17 cellular contexts compared by ENCODE assay signal in genomic region chr19:44820648-44821609, GRCh38. TPM values are rescaled to one million over a fixed set of nuclear protein-coding genes. Genes with fewer than 3 reads are reported as not detected.
DNase-seq lines count a peak whose midpoint lies in the region; ATAC-seq, FAIRE-seq and TF ChIP-seq lines count a peak whose summit lies in the region.
"Had no signal": no experiment of that assay in that cellular context is flagged by ENCODE, and none has a peak within 500 bp of the region (broad histone marks: within the 10 kb centered on the region; RNA-seq: fewer than 3 reads in every experiment).

No MANE protein-coding gene starts in this region.

- TF ChIP-seq EP300 in esophagus muscularis mucosa (IDR thresholded peaks at IDR 0.05) (no peak), HepG2 (IDR thresholded peaks at IDR 0.05; ENCODE audit: low read depth in 2 of 2, low read length in 2 of 2) (no peak), HepG2 (CRISPR knock-in tag; IDR thresholded peaks at IDR 0.05; ENCODE audit: borderline replicate concordance) (no peak)

- no peak overlapping the region for H3K56ac ChIP-seq in IMR-90 (ENCODE audit: extremely low read depth, insufficient read depth, low read length)
- H3K56ac ChIP-seq in mesendoderm (ENCODE audit: low read length), result no peak overlapping the region

- POLR2A ChIA-PET in IMR-90 (lab: Charles Lee; ENCODE audit: unreplicated experiment), result interaction anchor here (0.5 to 0.6 kb wide), 2 partner anchors 10 to 543 kb away, joined by 4 to 7 read pairs; no protein-coding TSS in a partner anchor
- POLR2A ChIA-PET in HepG2 (lab: Yijun Ruan, JAX), result interaction anchor here (1.1 to 8.3 kb wide), 3 partner anchors 9 to 12 kb away, joined by 3 to 67 read pairs (median 18); partner anchors contain the start of gene BCAM
- POLR2A ChIA-PET in A673 (lab: Charles Lee; ENCODE audit: low non-redundant PET), result no interaction called here

- H3K4me1 ChIP-seq in IMR-90 (ENCODE audit: control insufficient read depth, insufficient read depth, low read length), result peaks cover 3% of the 10 kb centered on the region; the same call in 1 of the 2 replicates
- peaks cover 14 to 23% (median 18%) of the 10 kb centered on the region in 4 donors for H3K4me1 ChIP-seq in esophagus muscularis mucosa
- H3K4me1 ChIP-seq in HepG2 (ENCODE audit: insufficient read depth, low read length), result peaks cover 49% of the 10 kb centered on the region
- H3K4me1 ChIP-seq in testis, result peaks cover 9% of the 10 kb centered on the region
- H3K4me1 ChIP-seq in mesendoderm (ENCODE audit: control insufficient read depth, low read depth, low read length), result no peaks in the 10 kb centered on the region
- peaks cover 5% of the 10 kb centered on the region for H3K4me1 ChIP-seq in A673 (ENCODE audit: insufficient read depth, low read length, poor library complexity, severe bottlenecking)

- H3K27me3 ChIP-seq in IMR-90 (ENCODE audit: control insufficient read depth, insufficient read depth, low read length) (peaks cover 2% of the 10 kb centered on the region), esophagus muscularis mucosa (peaks cover 0 to 26% (median 0%) of the 10 kb centered on the region in 4 donors), HepG2 (ENCODE audit: control insufficient read depth in 1 of 2, insufficient read depth in 2 of 2, low read length in 2 of 2) (no peaks in the 10 kb centered on the region), testis (no peaks in the 10 kb centered on the region), mesendoderm (ENCODE audit: insufficient read depth, low read length, poor library complexity) (no peaks in the 10 kb centered on the region), A673 (replicated peaks; ENCODE audit: insufficient read depth, low read depth, low read length, poor library complexity) (no peaks in the 10 kb centered on the region)

- H3K79me2 ChIP-seq in HepG2 (ENCODE audit: insufficient read depth, low read length), result no peaks in the 10 kb centered on the region
- H3K79me2 ChIP-seq in mesendoderm (ENCODE audit: control insufficient read depth, insufficient read depth, low read length), result no peaks in the 10 kb centered on the region

- ATAC-seq in IMR-90 (ENCODE audit: low read depth) (peak; percentile 24; the same call in 1 of the 2 replicates), HepG2 (no peak), HG02571 (IDR thresholded peaks at IDR 0.05; ENCODE audit: unreplicated experiment) (no peak)
- ATAC-seq: naive thymus-derived CD4-positive, alpha-beta T cell had no signal

- H2BK120ac ChIP-seq in IMR-90 (ENCODE audit: low read depth, low read length) (no peak overlapping the region), mesendoderm (ENCODE audit: low read depth, low read length) (no peak overlapping the region)

- H3K79me1 ChIP-seq in IMR-90 (ENCODE audit: low read depth in 1 of 2, low read length in 2 of 2) (no peaks in the 10 kb centered on the region), mesendoderm (ENCODE audit: low read length) (no peaks in the 10 kb centered on the region)

- H4K91ac ChIP-seq in IMR-90 (ENCODE audit: insufficient read depth, low read depth, low read length), result no peak overlapping the region

- no peak overlapping the region for H2BK20ac ChIP-seq in IMR-90 (ENCODE audit: low read depth, low read length)

- no peak for TF ChIP-seq CTCF in IMR-90 (conservative IDR thresholded peaks at IDR 0.05; ENCODE audit: low read depth, low read length)
- no peak for TF ChIP-seq CTCF in esophagus muscularis mucosa (IDR thresholded peaks at IDR 0.05)
- TF ChIP-seq CTCF in HepG2 (CRISPR knock-in tag; IDR thresholded peaks at IDR 0.05), result no peak
- no peak for TF ChIP-seq CTCF in testis (IDR thresholded peaks at IDR 0.05)
- TF ChIP-seq CTCF in A673 (conservative IDR thresholded peaks at IDR 0.05; ENCODE audit: low read depth, low read length), result no peak

- H3K14ac ChIP-seq in IMR-90 (replicated peaks; ENCODE audit: low read depth, low read length), result no peak overlapping the region

- CTCF ChIA-PET in IMR-90 (lab: Yijun Ruan, JAX), result no interaction called here
- CTCF ChIA-PET in HepG2 (lab: Yijun Ruan, JAX; ENCODE audit: low intra/inter-chr PET ratio, low total read pairs), result no interaction called here
- CTCF ChIA-PET in A673 (lab: Charles Lee), result no interaction called here

- H2BK5ac ChIP-seq in IMR-90 (ENCODE audit: low read depth, low read length, poor library complexity, severe bottlenecking) (no peak overlapping the region), mesendoderm (ENCODE audit: low read length) (no peak overlapping the region)

- H2AK5ac ChIP-seq in IMR-90 (ENCODE audit: low read depth, low read length) (no peak overlapping the region), mesendoderm (ENCODE audit: low read length) (no peak overlapping the region)

- H2AK9ac ChIP-seq in IMR-90 (replicated peaks; ENCODE audit: low read depth, low read length, poor library complexity), result no peak overlapping the region

- H3K27ac ChIP-seq in IMR-90 (ENCODE audit: insufficient read depth, low read length), result no peak overlapping the region
- peak overlapping the region; percentile 44 to 57 (median 51) for H3K27ac ChIP-seq in esophagus muscularis mucosa (replicated peaks in 1 of 4)
- no peak overlapping the region for H3K27ac ChIP-seq in HepG2 (ENCODE audit: extremely low read length, insufficient read depth, low read length)
- H3K27ac ChIP-seq in testis, result no peak overlapping the region
- H3K27ac ChIP-seq in mesendoderm (ENCODE audit: low read depth, low read length), result no peak overlapping the region
- H3K27ac ChIP-seq in A673 (ENCODE audit: low read depth, low read length, poor library complexity, severe bottlenecking), result no peak overlapping the region

- H3K36me3 ChIP-seq in IMR-90 (ENCODE audit: control insufficient read depth, insufficient read depth, low read length), result peaks cover 6% of the 10 kb centered on the region
- H3K36me3 ChIP-seq in esophagus muscularis mucosa, result peaks cover 0 to 18% (median 7%) of the 10 kb centered on the region in 4 donors
- H3K36me3 ChIP-seq in HepG2 (replicated peaks in 1 of 2; ENCODE audit: control insufficient read depth in 1 of 2, insufficient read depth in 2 of 2, low read length in 2 of 2), result peaks cover 3 to 4% of the 10 kb centered on the region in 2 experiments; a peak in 2 of 5 replicates
- H3K36me3 ChIP-seq in testis (ENCODE audit: low read depth, missing control alignments), result no peaks in the 10 kb centered on the region
- no peaks in the 10 kb centered on the region for H3K36me3 ChIP-seq in mesendoderm (ENCODE audit: control insufficient read depth, insufficient read depth, low read length)
- no peaks in the 10 kb centered on the region for H3K36me3 ChIP-seq in A673 (ENCODE audit: insufficient read depth, low read length, poor library complexity, severe bottlenecking)

- no peak overlapping the region for H3K4me3 ChIP-seq in IMR-90 (ENCODE audit: insufficient read depth, low read depth, low read length)
- H3K4me3 ChIP-seq in esophagus muscularis mucosa, result peak overlapping the region in 1 of 4 donors; percentile 16
- H3K4me3 ChIP-seq in HepG2 (replicated peaks in 1 of 3; ENCODE audit: insufficient read depth in 1 of 3, low read depth in 2 of 3, low read length in 3 of 3), result no peak overlapping the region
- H3K4me3 ChIP-seq in testis, result no peak overlapping the region
- no peak overlapping the region for H3K4me3 ChIP-seq in mesendoderm (ENCODE audit: low read length)
- H3K4me3 ChIP-seq in A673 (ENCODE audit: low read depth, low read length, poor library complexity, severe bottlenecking), result no peak overlapping the region
- H3K4me3 ChIP-seq: smooth muscle cell had no signal

- dilution Hi-C loops in IMR-90 (cut with HindIII; ENCODE audit: low sequenced_read_pairs, unreplicated experiment), result no loop called here

- no peak overlapping the region for H2AFZ ChIP-seq in IMR-90 (replicated peaks; ENCODE audit: low read length, poor library complexity)
- H2AFZ ChIP-seq in HepG2 (ENCODE audit: low read length), result no peak overlapping the region

- H2BK15ac ChIP-seq in IMR-90 (ENCODE audit: low read depth, low read length), result no peak overlapping the region
- H2BK15ac ChIP-seq in mesendoderm (replicated peaks; ENCODE audit: low read depth), result no peak overlapping the region

- no peak overlapping the region for H3K4me2 ChIP-seq in IMR-90 (ENCODE audit: low read depth, low read length)
- H3K4me2 ChIP-seq in HepG2 (ENCODE audit: low read depth, low read length), result no peak overlapping the region
- no peak overlapping the region for H3K4me2 ChIP-seq in mesendoderm (ENCODE audit: low read length)
- H3K4me2 ChIP-seq: smooth muscle cell had no signal

- no peak for FAIRE-seq in HepG2 (lab: Jason Lieb, UNC)
- FAIRE-seq: islet of Langerhans, TTC549 had no signal

- no peak overlapping the region for H3K18ac ChIP-seq in IMR-90 (ENCODE audit: low read depth, low read length)
- H3K18ac ChIP-seq in mesendoderm (ENCODE audit: low read length), result no peak overlapping the region

- in situ Hi-C loops in IMR-90 (cut with MboI; ENCODE audit: low sequenced_read_pairs), result no loop called here
- in situ Hi-C loops in HepG2 (cut with HindIII; ENCODE audit: extremely low pct_ligation_motif_present, low pct_unique_long_range_greater_than_20kb), result no loop called here

- no peak for DNase-seq in IMR-90
- DNase-seq in esophagus muscularis mucosa (ENCODE audit: extremely low spot score), result no peak
- no peak for DNase-seq in HepG2 (ENCODE audit: low spot score)
- peak; percentile 68 for DNase-seq in testis
- no peak for DNase-seq in mesendoderm
- no peak for DNase-seq in stimulated activated CD4-positive, alpha-beta T cell treated with anti-CD3 and anti-CD28 coated beads, Interleukin-4, amount 100 ng/mL, for 4 hours
- no peak for DNase-seq in A673 (ENCODE audit: low spot score)
- DNase-seq: activated CD4-positive, alpha-beta memory T cell treated with anti-CD3 and anti-CD28 coated beads for 36 hours; DMS79; effector CD8-positive, alpha-beta T cell; naive thymus-derived CD4-positive, alpha-beta T cell; NK-92 treated with Interleukin-12 subunit alpha and Interleukin-12 subunit beta, amount 100 ng/mL, for 24 hours had no signal

- TF ChIP-seq POLR2A in IMR-90 (IDR thresholded peaks at IDR 0.05; ENCODE audit: low read depth, low read length) (no peak), esophagus muscularis mucosa (IDR thresholded peaks at IDR 0.05; ENCODE audit: low read depth) (no peak), HepG2 (IDR thresholded peaks at IDR 0.05; ENCODE audit: insufficient read depth in 1 of 2, low read depth in 2 of 2, low read length in 2 of 2) (no peak), testis (IDR thresholded peaks at IDR 0.05) (no peak)

- H3K9ac ChIP-seq in IMR-90 (ENCODE audit: low read depth, low read length) (no peak overlapping the region), HepG2 (ENCODE audit: insufficient read depth, low read depth, low read length) (no peak overlapping the region), mesendoderm (ENCODE audit: low read length) (no peak overlapping the region)

- H3K23ac ChIP-seq in IMR-90 (ENCODE audit: low read depth, low read length) (no peak overlapping the region), mesendoderm (ENCODE audit: low read length) (no peak overlapping the region)

- H3K9me3 ChIP-seq in IMR-90 (ENCODE audit: control insufficient read depth, insufficient read depth, low read length) (no peaks in the 10 kb centered on the region), esophagus muscularis mucosa (no peaks in the 10 kb centered on the region), HepG2 (ENCODE audit: low read length) (no peaks in the 10 kb centered on the region), testis (no peaks in the 10 kb centered on the region), A673 (ENCODE audit: low read depth, low read length, poor library complexity, severe bottlenecking) (no peaks in the 10 kb centered on the region)

- H4K20me1 ChIP-seq in IMR-90 (ENCODE audit: insufficient read depth, low read length), result no peaks in the 10 kb centered on the region
- no peaks in the 10 kb centered on the region for H4K20me1 ChIP-seq in HepG2 (ENCODE audit: insufficient read depth, low read length)

- no peak overlapping the region for H3K4ac ChIP-seq in IMR-90 (ENCODE audit: low read depth, low read length)
- H3K4ac ChIP-seq in mesendoderm (ENCODE audit: low read depth, low read length), result no peak overlapping the region

- BruUV-seq in IMR-90 (replicated peaks; lab: Mats Ljungman, UMichigan), result no TSS peak
- BruUV-seq in HepG2 (replicated peaks; lab: Mats Ljungman, UMichigan), result no TSS peak
- BruUV-seq in A673 (replicated peaks; lab: Mats Ljungman, UMichigan), result no TSS peak

- WGBS in IMR-90 (ENCODE audit: extremely low coverage in 2 of 2, insufficient read length in 1 of 2), 2 experiments, result 66% methylated on average over 6 of the region's 35 CpGs; no CpG with 5 or more reads in 1 of the 2 experiments
- WGBS in esophagus muscularis mucosa, result 54% methylated on average over 22 of the region's 35 CpGs
- WGBS in HepG2 (ENCODE audit: low lambda C conversion rate), result 94% methylated on average over 32 of the region's 35 CpGs
- WGBS in testis, 2 donors, result 47 to 48% methylated on average over 24 to 35 of the region's 35 CpGs
- no CpG with 5 or more reads among the region's 35 CpGs for WGBS in mesendoderm (ENCODE audit: extremely low coverage, insufficient coverage, low lambda C conversion rate)

- intact Hi-C loops in IMR-90 (cut with micrococcal nuclease), result no loop called here
- intact Hi-C loops in esophagus muscularis mucosa (cut with DNase I), result no loop called here
- intact Hi-C loops in HepG2 (cut with micrococcal nuclease; ENCODE audit: unreplicated experiment), result no loop called here
- intact Hi-C loops in testis (cut with DNase I; ENCODE audit: low total_unique reads), result no loop called here
- intact Hi-C loops in A673 (cut with micrococcal nuclease; ENCODE audit: unreplicated experiment), result no loop called here

- H4K8ac ChIP-seq in IMR-90 (ENCODE audit: low read depth in 2 of 2, low read length in 2 of 2), result no peak overlapping the region
- H4K8ac ChIP-seq in mesendoderm (ENCODE audit: low read depth, low read length), result no peak overlapping the region

- 0 out of 2 replicates have a peak, but pooled peaks cover 2% of the 10 kb centered on the region for H3K9me1 ChIP-seq in IMR-90 (ENCODE audit: insufficient read depth, low read length)

- TF ChIP-seq RAD21 in IMR-90 (IDR thresholded peaks at IDR 0.05; ENCODE audit: low read length) (no peak), HepG2 (CRISPR knock-in tag; IDR thresholded peaks at IDR 0.05) (no peak)

- H4K5ac ChIP-seq in IMR-90 (ENCODE audit: low read depth, low read length) (no peak overlapping the region), mesendoderm (ENCODE audit: low read length) (no peak overlapping the region)

RNA-seq across cellular contexts. Expression of gene BCAM, which starts 12.0 kb away (rescaled TPM):
- total RNA-seq in IMR-90 (2012; rRNA removed), result 2.3 and 2.8 TPM in 2 replicates
- 27.5 and 35.7 TPM in 2 replicates for polyA plus RNA-seq in IMR-90 (2012; rRNA removed)
- polyA plus RNA-seq in IMR-90 (2012; cell fraction: cytosol; rRNA removed), result 50.8 and 71.8 TPM in 2 replicates
- 52.3 and 108 TPM in 2 replicates for polyA plus RNA-seq in IMR-90 (2012; cell fraction: nucleus; rRNA removed; ENCODE audit: low replicate concordance)
- total RNA-seq in esophagus muscularis mucosa, result 10 to 100 TPM; 32.4 to 76.5 (median 56.6) TPM
- total RNA-seq in HepG2 (2016; rRNA removed; fragmentation: Illumina TruSeq; extraction: Trizol), result 30.6 and 51.2 TPM in 2 replicates
- total RNA-seq in HepG2 (2016; cell fraction: cytosol; rRNA removed; fragmentation: Illumina TruSeq; extraction: Trizol; ENCODE audit: low read depth), result 13.8 and 14.2 TPM in 2 replicates
- 22.1 and 59.2 TPM in 2 replicates for total RNA-seq in HepG2 (2016; cell fraction: insoluble cytoplasmic fraction; rRNA removed; fragmentation: Illumina TruSeq; extraction: Trizol)
- total RNA-seq in HepG2 (2016; cell fraction: membrane; rRNA removed; fragmentation: Illumina TruSeq; extraction: Trizol), result 23.6 and 25.3 TPM in 2 replicates
- 82.3 and 107 TPM in 2 replicates for total RNA-seq in HepG2 (2016; cell fraction: nucleus; rRNA removed; fragmentation: Illumina TruSeq; extraction: Trizol)
- 62.7 and 68.0 TPM in 2 replicates for polyA plus RNA-seq in HepG2 (2011; rRNA removed)
- polyA plus RNA-seq in HepG2 (2011; cell fraction: cytosol; rRNA removed), result 30.5 and 43.7 TPM in 2 replicates
- 347 and 430 TPM in 2 replicates for polyA plus RNA-seq in HepG2 (2011; cell fraction: nucleus; rRNA removed)
- polyA plus RNA-seq in HepG2 (2012), result 225 and 263 TPM in 2 replicates
- polyA plus RNA-seq in HepG2 (2016; cell fraction: cytosol; fragmentation: Illumina TruSeq; extraction: Trizol; ENCODE audit: low read depth), result 20.9 and 22.6 TPM in 2 replicates
- 55.5 and 77.0 TPM in 2 replicates for polyA plus RNA-seq in HepG2 (2016; cell fraction: insoluble cytoplasmic fraction; fragmentation: Illumina TruSeq; extraction: Trizol; ENCODE audit: low read depth)
- 33.0 and 38.0 TPM in 2 replicates for polyA plus RNA-seq in HepG2 (2016; cell fraction: membrane; fragmentation: Illumina TruSeq; extraction: Trizol; ENCODE audit: low read depth)
- polyA plus RNA-seq in HepG2 (2016; cell fraction: nucleus; fragmentation: Illumina TruSeq; extraction: Trizol; ENCODE audit: insufficient read depth, low read depth), result 426 and 433 TPM in 2 replicates
- 67.0 TPM in 1 of 2 replicates, not detected in the other for polyA minus RNA-seq in HepG2 (2011; rRNA and poly(A)+ RNA removed; ENCODE audit: low replicate concordance)
- polyA minus RNA-seq in HepG2 (2011; cell fraction: cytosol; rRNA and poly(A)+ RNA removed), result 53.4 and 68.9 TPM in 2 replicates
- polyA minus RNA-seq in HepG2 (2011; cell fraction: nucleus; rRNA and poly(A)+ RNA removed), result 37.1 and 45.6 TPM in 2 replicates
- 100 to 1,000 TPM in 1 of 2 donors, 10 to 100 TPM in 1; 67.8 to 128 TPM for total RNA-seq in testis
- 113 TPM for polyA plus RNA-seq in testis (ENCODE audit: insufficient read depth, low read depth, low replicate concordance)
- polyA plus RNA-seq in mesendoderm (2013, experiment 1 of 2), result 36.8 TPM
- polyA plus RNA-seq in mesendoderm (2013, experiment 2 of 2), result 35.8 TPM
- 3.4 and 6.6 TPM in 2 replicates for total RNA-seq in A673 (2021)
- total RNA-seq: activated CD4-positive, alpha-beta memory T cell treated with anti-CD3 and anti-CD28 coated beads for 36 hours had no signal
- polyA plus RNA-seq: naive thymus-derived CD4-positive, alpha-beta T cell had no signal

RNA-seq across cellular contexts. Expression of gene NECTIN2, which starts 25.2 kb away (rescaled TPM):
- total RNA-seq in IMR-90 (2012; rRNA removed), result 77.8 and 78.0 TPM in 2 replicates
- 169 and 170 TPM in 2 replicates for polyA plus RNA-seq in IMR-90 (2012; rRNA removed)
- 191 and 192 TPM in 2 replicates for polyA plus RNA-seq in IMR-90 (2012; cell fraction: cytosol; rRNA removed)
- polyA plus RNA-seq in IMR-90 (2012; cell fraction: nucleus; rRNA removed; ENCODE audit: low replicate concordance), result 109 and 133 TPM in 2 replicates
- 10 to 100 TPM; 34.5 to 72.4 (median 60.1) TPM for total RNA-seq in esophagus muscularis mucosa
- total RNA-seq in HepG2 (2016; rRNA removed; fragmentation: Illumina TruSeq; extraction: Trizol), result 32.7 and 75.4 TPM in 2 replicates
- total RNA-seq in HepG2 (2016; cell fraction: cytosol; rRNA removed; fragmentation: Illumina TruSeq; extraction: Trizol; ENCODE audit: low read depth), result 14.1 and 16.2 TPM in 2 replicates
- 26.6 and 79.7 TPM in 2 replicates for total RNA-seq in HepG2 (2016; cell fraction: insoluble cytoplasmic fraction; rRNA removed; fragmentation: Illumina TruSeq; extraction: Trizol)
- total RNA-seq in HepG2 (2016; cell fraction: membrane; rRNA removed; fragmentation: Illumina TruSeq; extraction: Trizol), result 27.2 and 31.1 TPM in 2 replicates
- total RNA-seq in HepG2 (2016; cell fraction: nucleus; rRNA removed; fragmentation: Illumina TruSeq; extraction: Trizol), result 65.4 and 75.4 TPM in 2 replicates
- polyA plus RNA-seq in HepG2 (2011; rRNA removed), result 114 and 164 TPM in 2 replicates
- 99.1 and 107 TPM in 2 replicates for polyA plus RNA-seq in HepG2 (2011; cell fraction: cytosol; rRNA removed)
- polyA plus RNA-seq in HepG2 (2011; cell fraction: nucleus; rRNA removed), result 78.9 and 91.7 TPM in 2 replicates
- polyA plus RNA-seq in HepG2 (2012), result 75.5 and 159 TPM in 2 replicates
- polyA plus RNA-seq in HepG2 (2016; cell fraction: cytosol; fragmentation: Illumina TruSeq; extraction: Trizol; ENCODE audit: low read depth), result 13.2 and 14.3 TPM in 2 replicates
- polyA plus RNA-seq in HepG2 (2016; cell fraction: insoluble cytoplasmic fraction; fragmentation: Illumina TruSeq; extraction: Trizol; ENCODE audit: low read depth), result 33.0 and 42.6 TPM in 2 replicates
- 24.0 and 26.9 TPM in 2 replicates for polyA plus RNA-seq in HepG2 (2016; cell fraction: membrane; fragmentation: Illumina TruSeq; extraction: Trizol; ENCODE audit: low read depth)
- 142 TPM in 2 replicates for polyA plus RNA-seq in HepG2 (2016; cell fraction: nucleus; fragmentation: Illumina TruSeq; extraction: Trizol; ENCODE audit: insufficient read depth, low read depth)
- 35.2 and 152 TPM in 2 replicates for polyA minus RNA-seq in HepG2 (2011; rRNA and poly(A)+ RNA removed; ENCODE audit: low replicate concordance)
- 59.6 and 69.2 TPM in 2 replicates for polyA minus RNA-seq in HepG2 (2011; cell fraction: cytosol; rRNA and poly(A)+ RNA removed)
- polyA minus RNA-seq in HepG2 (2011; cell fraction: nucleus; rRNA and poly(A)+ RNA removed), result 28.7 and 29.8 TPM in 2 replicates
- 100 to 1,000 TPM; 268 to 278 TPM for total RNA-seq in testis
- 158 TPM for polyA plus RNA-seq in testis (ENCODE audit: insufficient read depth, low read depth, low replicate concordance)
- 190 TPM for polyA plus RNA-seq in mesendoderm (2013, experiment 1 of 2)
- 188 TPM for polyA plus RNA-seq in mesendoderm (2013, experiment 2 of 2)
- total RNA-seq in A673 (2021), result 76.7 and 83.6 TPM in 2 replicates

RNA-seq across cellular contexts. Expression of gene CBLC, which starts 43.2 kb away (rescaled TPM):
- not detected in 2 replicates for total RNA-seq in IMR-90 (2012; rRNA removed)
- not detected in 2 replicates for polyA plus RNA-seq in IMR-90 (2012; rRNA removed)
- 0.02 TPM in 1 of 2 replicates, not detected in the other for polyA plus RNA-seq in IMR-90 (2012; cell fraction: cytosol; rRNA removed)
- 0.12 TPM in 1 of 2 replicates, not detected in the other for polyA plus RNA-seq in IMR-90 (2012; cell fraction: nucleus; rRNA removed; ENCODE audit: low replicate concordance)
- under 1 TPM in 2 of 4 donors, not detected in 2; 0.34 to 0.50 TPM for total RNA-seq in esophagus muscularis mucosa
- 1.1 and 1.8 TPM in 2 replicates for total RNA-seq in HepG2 (2016; rRNA removed; fragmentation: Illumina TruSeq; extraction: Trizol)
- total RNA-seq in HepG2 (2016; cell fraction: cytosol; rRNA removed; fragmentation: Illumina TruSeq; extraction: Trizol; ENCODE audit: low read depth), result 0.81 and 0.97 TPM in 2 replicates
- total RNA-seq in HepG2 (2016; cell fraction: insoluble cytoplasmic fraction; rRNA removed; fragmentation: Illumina TruSeq; extraction: Trizol), result 0.91 and 1.8 TPM in 2 replicates
- total RNA-seq in HepG2 (2016; cell fraction: membrane; rRNA removed; fragmentation: Illumina TruSeq; extraction: Trizol), result 1.1 and 1.2 TPM in 2 replicates
- total RNA-seq in HepG2 (2016; cell fraction: nucleus; rRNA removed; fragmentation: Illumina TruSeq; extraction: Trizol), result 1.6 and 2.7 TPM in 2 replicates
- polyA plus RNA-seq in HepG2 (2011; rRNA removed), result 2.6 and 4.3 TPM in 2 replicates
- 1.4 and 2.1 TPM in 2 replicates for polyA plus RNA-seq in HepG2 (2011; cell fraction: cytosol; rRNA removed)
- 13.9 and 14.3 TPM in 2 replicates for polyA plus RNA-seq in HepG2 (2011; cell fraction: nucleus; rRNA removed)
- 1.8 and 2.3 TPM in 2 replicates for polyA plus RNA-seq in HepG2 (2012)
- 0.87 and 0.89 TPM in 2 replicates for polyA plus RNA-seq in HepG2 (2016; cell fraction: cytosol; fragmentation: Illumina TruSeq; extraction: Trizol; ENCODE audit: low read depth)
- 1.1 and 1.9 TPM in 2 replicates for polyA plus RNA-seq in HepG2 (2016; cell fraction: insoluble cytoplasmic fraction; fragmentation: Illumina TruSeq; extraction: Trizol; ENCODE audit: low read depth)
- polyA plus RNA-seq in HepG2 (2016; cell fraction: membrane; fragmentation: Illumina TruSeq; extraction: Trizol; ENCODE audit: low read depth), result 0.50 and 0.61 TPM in 2 replicates
- polyA plus RNA-seq in HepG2 (2016; cell fraction: nucleus; fragmentation: Illumina TruSeq; extraction: Trizol; ENCODE audit: insufficient read depth, low read depth), result 4.5 and 5.6 TPM in 2 replicates
- 0.33 and 11.2 TPM in 2 replicates for polyA minus RNA-seq in HepG2 (2011; rRNA and poly(A)+ RNA removed; ENCODE audit: low replicate concordance)
- polyA minus RNA-seq in HepG2 (2011; cell fraction: cytosol; rRNA and poly(A)+ RNA removed), result 1.4 and 2.2 TPM in 2 replicates
- 3.9 and 5.8 TPM in 2 replicates for polyA minus RNA-seq in HepG2 (2011; cell fraction: nucleus; rRNA and poly(A)+ RNA removed)
- 1 to 10 TPM; 4.9 to 6.9 TPM for total RNA-seq in testis
- 1.9 TPM for polyA plus RNA-seq in testis (ENCODE audit: insufficient read depth, low read depth, low replicate concordance)
- 4.6 TPM for polyA plus RNA-seq in mesendoderm (2013, experiment 1 of 2)
- 5.2 TPM for polyA plus RNA-seq in mesendoderm (2013, experiment 2 of 2)
- not detected in 2 replicates for total RNA-seq in A673 (2021)
- total RNA-seq: activated CD4-positive, alpha-beta memory T cell treated with anti-CD3 and anti-CD28 coated beads for 36 hours; naive thymus-derived CD4-positive, alpha-beta T cell; subcutaneous adipose tissue had no signal
- polyA plus RNA-seq: naive thymus-derived CD4-positive, alpha-beta T cell had no signal

Comparison
In these comparisons a context has a peak if more than half of its experiments do, and no peak if none do; other contexts are left out.
1. H3K27ac ChIP-seq: peak in esophagus muscularis mucosa (4 of 4); none in IMR-90 (single experiment), HepG2 (single experiment), testis (0 of 2), mesendoderm (single experiment) and A673 (single experiment).